ENCODE assay signal across 8 cellular contexts in the genomic region with DNA sequence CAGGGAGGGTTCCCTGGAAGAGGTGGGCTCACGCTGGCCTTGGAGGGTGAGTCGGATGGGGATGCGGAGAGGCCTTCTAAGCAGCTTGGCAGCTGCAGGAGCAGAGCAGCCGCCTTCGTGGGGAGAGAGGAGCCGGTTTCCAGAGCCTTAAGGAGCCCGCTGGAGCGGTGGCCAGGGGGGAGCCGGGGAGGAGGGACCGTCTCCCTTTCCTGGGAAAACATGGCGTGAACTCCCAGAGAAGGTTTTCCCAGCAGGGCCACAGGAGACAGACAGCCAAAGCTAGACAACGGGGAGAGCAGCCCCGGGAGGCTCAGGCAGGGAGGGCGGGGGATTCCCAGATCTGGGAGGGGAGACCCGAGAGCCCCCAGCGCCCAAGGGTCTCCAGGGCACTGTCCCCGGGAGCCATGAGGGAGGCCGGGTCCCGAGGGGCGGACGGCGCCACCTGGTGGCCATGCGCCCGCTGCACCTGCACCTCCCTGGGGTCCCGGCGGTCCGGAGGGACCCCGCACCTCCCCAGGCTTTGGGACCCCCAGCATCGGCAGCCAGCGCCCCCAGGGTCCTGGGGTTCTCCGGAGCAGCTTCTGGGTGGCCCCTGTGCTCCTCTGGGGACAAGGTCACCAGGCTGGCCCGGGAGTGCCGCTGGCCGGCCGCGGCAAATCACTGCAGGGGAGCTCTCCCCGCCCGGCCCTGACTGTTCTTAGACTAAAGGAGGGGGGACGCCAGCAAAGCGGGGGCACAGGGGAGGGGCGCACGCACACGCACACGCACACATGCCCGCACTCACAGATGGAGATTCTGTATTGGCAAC. TPM values are rescaled to one million over a fixed set of nuclear protein-coding genes. Genes with fewer than 3 reads are reported as not detected.
DNase-seq lines count a peak whose midpoint lies in the region; ATAC-seq and TF ChIP-seq lines count a peak whose summit lies in the region.

No MANE protein-coding gene starts in this region.

- peaks cover 15% of the 10 kb centered on the region for H3K4me1 Mint-ChIP-seq in nephron progenitor cell

- H3K27ac Mint-ChIP-seq in nephron progenitor cell: no peak overlapping the region

- no peaks in the 10 kb centered on the region for H3K9me3 Mint-ChIP-seq in nephron progenitor cell

- peaks cover 33% of the 10 kb centered on the region for H3K27me3 Mint-ChIP-seq in nephron progenitor cell (ENCODE audit: low read depth, poor library complexity)

- 28 to 31% methylated on average over 20 to 23 of the region's 45 CpGs for WGBS in tibial nerve, 2 donors

- peak overlapping the region; percentile 61 for H3K9ac ChIP-seq in ES-I3 (ENCODE audit: low read depth, low read length)

- no peak for ATAC-seq in GM18502 (IDR thresholded peaks at IDR 0.05; ENCODE audit: poor library complexity, unreplicated experiment)

- peak overlapping the region; percentile 27 for H3K4me3 ChIP-seq in epithelial cell of proximal tubule (ENCODE audit: low read depth, low read length)
- H3K4me3 ChIP-seq in tibial nerve: peak overlapping the region in 2 of 4 donors; percentile 18 to 21

- no peak for TF ChIP-seq POLR2A in tibial nerve (IDR thresholded peaks at IDR 0.05)

- no peaks in the 10 kb centered on the region for H3K36me3 Mint-ChIP-seq in nephron progenitor cell (ENCODE audit: low read depth)

- DNase-seq in MV-4-11 (lab: John Stamatoyannopoulos, UW) (peak; percentile 13), activated T-cell treated with anti-CD3 and anti-CD28 coated beads for 24 hours (ENCODE audit: low read depth) (peak; percentile 55), epithelial cell of proximal tubule (ENCODE audit: low read depth) (no peak), nephron progenitor cell (peak; percentile 88), tibial nerve (ENCODE audit: low spot score in 2 of 2) (no peak), NCI-H2171 (lab: John Stamatoyannopoulos, UW) (no peak)

- H3K4me3 Mint-ChIP-seq in nephron progenitor cell: no peak overlapping the region

- no peaks in the 10 kb centered on the region for H3K36me3 ChIP-seq in ES-I3 (ENCODE audit: insufficient read depth, low read length)
- H3K36me3 ChIP-seq in tibial nerve: no peaks in the 10 kb centered on the region

- peak overlapping the region; percentile 47 to 91 (median 56) for H3K27ac ChIP-seq in tibial nerve

- no peaks in the 10 kb centered on the region for H3K27me3 ChIP-seq in tibial nerve

- peak in 1 of 2 donors; percentile 11 for TF ChIP-seq EP300 in tibial nerve (IDR thresholded peaks at IDR 0.05)

- TF ChIP-seq CTCF in epithelial cell of proximal tubule (conservative IDR thresholded peaks at IDR 0.05; ENCODE audit: low read depth, low read length) (peak; percentile 83), nephron progenitor cell (IDR thresholded peaks at IDR 0.05) (peak; percentile 96), tibial nerve (IDR thresholded peaks at IDR 0.05) (peak; percentile 92 to 100 (median 99))

- H3K9me3 ChIP-seq in ES-I3 (ENCODE audit: control insufficient read depth, insufficient read depth, low read length) (no peaks in the 10 kb centered on the region), tibial nerve (no peaks in the 10 kb centered on the region)

- H3K4me1 ChIP-seq in ES-I3 (ENCODE audit: insufficient read depth, low read length) (no peaks in the 10 kb centered on the region; the same call in 1 of the 2 replicates), tibial nerve (peaks cover 0 to 58% (median 21%) of the 10 kb centered on the region in 4 donors)

RNA-seq across cellular contexts. Expression of gene SYT8, which starts 2.4 kb away (rescaled TPM):
- 0.81 TPM in 1 of 2 replicates, not detected in the other for total RNA-seq in epithelial cell of proximal tubule
- 1 to 10 TPM in 2 of 4 donors, under 1 TPM in 1, not detected in 1; 0.39 to 4.2 (median 1.0) TPM for total RNA-seq in tibial nerve

RNA-seq across cellular contexts. Expression of gene TNNI2, which starts 6.4 kb away (rescaled TPM):
- total RNA-seq in epithelial cell of proximal tubule: not detected in 2 replicates
- total RNA-seq in tibial nerve: not detected

RNA-seq across cellular contexts. Expression of gene LSP1, which starts 20.5 kb away (rescaled TPM):
- total RNA-seq in epithelial cell of proximal tubule (0.58 TPM in 1 of 2 replicates, not detected in the other), tibial nerve (10 to 100 TPM; 36.9 to 69.0 (median 50.2) TPM)

RNA-seq across cellular contexts. Expression of gene PRR33, which starts 59.3 kb away (rescaled TPM):
- total RNA-seq in epithelial cell of proximal tubule (not detected in 2 replicates), tibial nerve (not detected)

Comparison
In these comparisons a context has a peak if more than half of its experiments do, and no peak if none do; other contexts are left out.
1. DNase-seq: peak in MV-4-11 (single experiment), activated T-cell treated with anti-CD3 and anti-CD28 coated beads for 24 hours (single experiment) and nephron progenitor cell (single experiment); none in epithelial cell of proximal tubule (single experiment), tibial nerve (0 of 2) and NCI-H2171 (single experiment).
2. RNA of gene LSP1, which starts 20.5 kb away (total RNA-seq): 36.9 to 69.0 TPM in tibial nerve; 0.58 TPM in epithelial cell of proximal tubule; every median in the first group is over 10 times any median in the second.
3. Peak in every context shown above with its lines, with median percentiles within 50 percentile points of each other: CTCF ChIP-seq.